Comparison of ENCODE assay signal across 18 cellular contexts in the genomic region with DNA sequence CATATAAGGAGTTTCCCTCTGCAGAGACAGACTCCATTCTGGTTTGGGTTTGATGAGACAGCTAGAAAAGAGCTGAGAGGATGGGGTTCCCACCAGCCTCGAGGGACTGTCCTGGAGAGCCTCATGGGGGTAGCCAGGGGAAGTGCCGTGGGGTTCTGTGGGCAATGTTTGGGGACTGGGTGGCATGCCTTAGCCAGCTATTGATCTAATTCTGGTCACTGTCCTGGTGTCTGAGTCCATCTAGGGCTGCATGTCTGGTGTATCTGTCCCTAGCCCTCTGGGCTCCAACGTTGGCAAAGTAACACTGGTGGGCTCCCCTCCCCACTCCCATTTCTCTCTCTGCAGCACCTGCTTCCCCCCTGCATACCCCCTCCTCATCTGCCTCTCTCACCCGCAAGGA.
DNase-seq lines count a peak whose midpoint lies in the region; ATAC-seq and TF ChIP-seq lines count a peak whose summit lies in the region.
"Had no signal": no experiment of that assay in that cellular context is flagged by ENCODE, and none has a peak within 500 bp of the region (broad histone marks: within the 10 kb centered on the region; RNA-seq: fewer than 3 reads in every experiment).

No MANE protein-coding gene starts in this region.

- H3K4me2 ChIP-seq in fibroblast of lung (ENCODE audit: extremely low read depth, insufficient read depth, low read length): no peak overlapping the region

- TF ChIP-seq POLR2A in heart left ventricle (IDR thresholded peaks at IDR 0.05): no peak
- no peak for TF ChIP-seq POLR2A in sigmoid colon (IDR thresholded peaks at IDR 0.05)

- H3K9me3 ChIP-seq in heart left ventricle (no peaks in the 10 kb centered on the region), fibroblast of lung (ENCODE audit: control insufficient read depth, insufficient read depth, low read depth, low read length) (no peaks in the 10 kb centered on the region), sigmoid colon (no peaks in the 10 kb centered on the region), upper lobe of right lung (no peaks in the 10 kb centered on the region)
- H3K9me3 ChIP-seq: HAP-1, neutrophil had no signal

- peaks cover 0 to 45% (median 0%) of the 10 kb centered on the region in 12 donors for H3K4me1 ChIP-seq in heart left ventricle
- peaks cover 11% of the 10 kb centered on the region for H3K4me1 ChIP-seq in fibroblast of lung (ENCODE audit: control insufficient read depth, extremely low read depth, insufficient read depth, low read length)
- peaks cover 0 to 41% (median 39%) of the 10 kb centered on the region in 4 donors for H3K4me1 ChIP-seq in sigmoid colon
- H3K4me1 ChIP-seq in upper lobe of right lung: peaks cover 4% of the 10 kb centered on the region
- H3K4me1 ChIP-seq: HAP-1 had no signal

- TF ChIP-seq EP300 in sigmoid colon (IDR thresholded peaks at IDR 0.05): no peak

- H3K9ac ChIP-seq in fibroblast of lung (ENCODE audit: insufficient read depth, low read length): no peak overlapping the region

- H2AFZ ChIP-seq in fibroblast of lung (ENCODE audit: low read length): no peak overlapping the region

- WGBS in heart left ventricle, 4 donors: 80 to 90% (median 82%) methylated on average over 4 of the region's 4 CpGs
- 75 to 85% methylated on average over 4 of the region's 4 CpGs for WGBS in sigmoid colon, 2 donors

- ATAC-seq in heart left ventricle (peak in 1 of 4 donors; percentile 36), Right ventricle myocardium superior (ENCODE audit: poor library complexity) (no peak), upper lobe of right lung (no peak), HG02763 (IDR thresholded peaks at IDR 0.05; ENCODE audit: unreplicated experiment) (no peak), GM19463 (IDR thresholded peaks at IDR 0.05; ENCODE audit: unreplicated experiment) (no peak)
- ATAC-seq: CD8-positive, alpha-beta T cell had no signal

- intact Hi-C loops in heart left ventricle (cut with DNase I): no loop called here
- intact Hi-C loops in Right ventricle myocardium superior (cut with DNase I): no loop called here
- intact Hi-C loops in sigmoid colon (cut with DNase I): no loop called here
- intact Hi-C loops in upper lobe of right lung (cut with DNase I): no loop called here

- no peaks in the 10 kb centered on the region for H3K79me2 ChIP-seq in fibroblast of lung (ENCODE audit: control insufficient read depth, insufficient read depth, low read length)

- H3K36me3 ChIP-seq in heart left ventricle (no peaks in the 10 kb centered on the region), fibroblast of lung (ENCODE audit: control insufficient read depth, insufficient read depth, low read length) (no peaks in the 10 kb centered on the region), sigmoid colon (no peaks in the 10 kb centered on the region), upper lobe of right lung (no peaks in the 10 kb centered on the region)
- H3K36me3 ChIP-seq: cardiac muscle cell, HAP-1, neutrophil had no signal

- H4K20me1 ChIP-seq in fibroblast of lung (ENCODE audit: control insufficient read depth, extremely low read depth, insufficient read depth, low read length): no peaks in the 10 kb centered on the region

- H3K4me3 ChIP-seq in heart left ventricle (no peak overlapping the region), fibroblast of lung (replicated peaks in 1 of 4; ENCODE audit: control extremely low read depth in 1 of 4, insufficient read depth in 1 of 4, low read depth in 3 of 4, low read length in 4 of 4) (no peak overlapping the region), sigmoid colon (no peak overlapping the region), upper lobe of right lung (no peak overlapping the region)
- H3K4me3 ChIP-seq: cardiac muscle cell, HAP-1, SK-N-MC had no signal

- peaks cover 0 to 6% (median 0%) of the 10 kb centered on the region in 9 donors for H3K27me3 ChIP-seq in heart left ventricle
- H3K27me3 ChIP-seq in fibroblast of lung (ENCODE audit: control insufficient read depth, insufficient read depth, low read length): no peaks in the 10 kb centered on the region
- no peaks in the 10 kb centered on the region for H3K27me3 ChIP-seq in sigmoid colon
- H3K27me3 ChIP-seq in upper lobe of right lung: no peaks in the 10 kb centered on the region
- H3K27me3 ChIP-seq: cardiac muscle cell had no signal

- DNase-seq in heart left ventricle: no peak
- DNase-seq in Right ventricle myocardium superior: no peak
- no peak for DNase-seq in fibroblast of lung (ENCODE audit: low read depth in 2 of 2)
- no peak for DNase-seq in sigmoid colon
- no peak for DNase-seq in upper lobe of right lung
- no peak for DNase-seq in activated CD4-positive, alpha-beta T cell treated with anti-CD3 and anti-CD28 coated beads for 4 hours
- DNase-seq: activated CD4-positive, alpha-beta T cell treated with anti-CD3 and anti-CD28 coated beads, Interleukin-2, amount 50 U/mL, for 4 hours; activated T-cell treated with anti-CD3 and anti-CD28 coated beads, Interleukin-2, amount 50 U/mL, for 48 hours; CD8-positive, alpha-beta T cell; NCI-H1930; NCI-H510A; stimulated activated CD4-positive, alpha-beta T cell treated with anti-CD3 and anti-CD28 coated beads, Interleukin-12 subunit alpha, Interleukin-12 subunit beta, amount 100 ng/mL, for 4 hours had no signal

- H3K27ac ChIP-seq in heart left ventricle: peak overlapping the region in 8 of 12 donors; percentile 26 to 80 (median 72)
- H3K27ac ChIP-seq in fibroblast of lung (ENCODE audit: insufficient read depth, low read length): peak overlapping the region; percentile 95
- peak overlapping the region; percentile 80 to 86 (median 83) for H3K27ac ChIP-seq in sigmoid colon
- H3K27ac ChIP-seq in upper lobe of right lung: peak overlapping the region; percentile 60
- H3K27ac ChIP-seq: cardiac muscle cell, neutrophil, SK-N-MC had no signal

- TF ChIP-seq CTCF in heart left ventricle (IDR thresholded peaks at IDR 0.05): no peak
- no peak for TF ChIP-seq CTCF in fibroblast of lung (conservative IDR thresholded peaks at IDR 0.05 in 1 of 2, IDR thresholded peaks at IDR 0.05 in 1 of 2; ENCODE audit: low read depth in 1 of 2, low read length in 2 of 2)
- no peak for TF ChIP-seq CTCF in sigmoid colon (IDR thresholded peaks at IDR 0.05)
- no peak for TF ChIP-seq CTCF in upper lobe of right lung (IDR thresholded peaks at IDR 0.05)
